In genomic region chr4:180946188-180946587, GRCh38 we compare ENCODE assay signal across 26 cellular contexts.
"Had no signal": no experiment of that assay in that cellular context is flagged by ENCODE, and none has a peak within 500 bp of the region (broad histone marks: within the 10 kb centered on the region; RNA-seq: fewer than 3 reads in every experiment).

No MANE protein-coding gene starts in this region.

- DNase-seq: colonic mucosa; cortex of kidney; dermis blood vessel endothelial cell; dorsolateral prefrontal cortex; effector CD4-positive, alpha-beta T cell; effector CD8-positive, alpha-beta T cell; effector memory CD4-positive, alpha-beta T cell; effector memory CD8-positive, alpha-beta T cell; endodermal cell; erythroblast; esophagus squamous epithelium; foreskin fibroblast; foreskin keratinocyte; foreskin melanocyte; gastrocnemius medialis; glutamatergic neuron; head of caudate nucleus; heart left ventricle; heart right ventricle had no signal

- H3K27ac ChIP-seq: colonic mucosa, coronary artery, dorsolateral prefrontal cortex, epithelial cell of prostate, esophagus muscularis mucosa, esophagus squamous epithelium, foreskin keratinocyte, gastrocnemius medialis, gastroesophageal sphincter, heart left ventricle, heart right ventricle had no signal

- H3K4me1 ChIP-seq: colonic mucosa, esophagus muscularis mucosa, esophagus squamous epithelium, foreskin keratinocyte, gastrocnemius medialis, gastroesophageal sphincter, heart left ventricle, heart right ventricle had no signal

- H3K36me3 ChIP-seq: colonic mucosa, esophagus muscularis mucosa, esophagus squamous epithelium, gastrocnemius medialis, gastroesophageal sphincter, heart left ventricle, heart right ventricle had no signal

- H3K9me3 ChIP-seq: colonic mucosa, esophagus muscularis mucosa, esophagus squamous epithelium, gastrocnemius medialis, gastroesophageal sphincter, heart left ventricle, heart right ventricle had no signal

- H3K4me3 ChIP-seq: colonic mucosa, coronary artery, dorsolateral prefrontal cortex, esophagus muscularis mucosa, esophagus squamous epithelium, gastrocnemius medialis, gastroesophageal sphincter, heart left ventricle, heart right ventricle had no signal

- ATAC-seq: effector memory CD8-positive, alpha-beta T cell; esophagus mucosa; foreskin keratinocyte; gastrocnemius medialis; gastroesophageal sphincter; heart left ventricle; heart right ventricle had no signal

- H3K27me3 ChIP-seq: colonic mucosa, esophagus muscularis mucosa, esophagus squamous epithelium, foreskin keratinocyte, gastrocnemius medialis, gastroesophageal sphincter, heart left ventricle, heart right ventricle had no signal

- FAIRE-seq: colon, endothelial cell of umbilical vein had no signal
